ENCODE assay signal across 14 cellular contexts in the genomic region with DNA sequence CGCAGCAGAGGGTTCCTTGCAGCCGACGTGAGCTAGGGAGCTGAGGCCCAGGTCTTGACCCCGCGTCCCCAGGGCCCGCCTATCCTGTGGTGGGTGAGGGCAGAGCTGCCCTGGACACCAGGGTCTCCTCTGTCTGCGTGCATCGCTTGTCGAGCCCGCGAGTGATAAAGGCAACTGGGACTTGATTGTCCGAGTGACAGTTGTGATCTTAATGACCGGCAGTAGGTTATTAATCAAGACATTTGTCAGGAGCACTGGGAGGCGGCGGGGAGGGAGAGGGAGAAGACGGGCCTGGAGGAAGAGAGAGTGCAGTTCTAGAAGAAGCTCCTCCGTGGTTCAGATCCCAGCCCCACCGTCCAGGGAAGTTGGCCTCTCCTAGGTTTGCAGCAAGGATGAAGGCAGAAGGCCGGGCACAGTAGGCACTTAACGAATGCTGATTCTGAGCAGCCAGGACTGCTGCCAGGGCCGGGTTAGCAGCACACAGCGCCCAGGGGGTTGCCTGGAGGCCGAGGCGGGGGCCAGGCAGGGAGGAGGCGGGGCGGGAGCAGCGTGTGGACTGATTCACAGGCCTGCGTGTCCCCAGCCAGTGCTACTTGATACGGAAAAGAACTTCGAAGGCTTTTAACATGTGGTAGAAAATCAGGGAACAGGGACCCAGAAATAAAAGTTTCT. TPM values are rescaled to one million over a fixed set of nuclear protein-coding genes. Genes with fewer than 3 reads are reported as not detected.
DNase-seq lines count a peak whose midpoint lies in the region; ATAC-seq and TF ChIP-seq lines count a peak whose summit lies in the region.
"Had no signal": no experiment of that assay in that cellular context is flagged by ENCODE, and none has a peak within 500 bp of the region (broad histone marks: within the 10 kb centered on the region; RNA-seq: fewer than 3 reads in every experiment).

No MANE protein-coding gene starts in this region.

- H4K20me1 ChIP-seq in BLaER1 treated with 17β-estradiol and CSF1 and Interleukin-3, amounts not matched to agents 10 nM and 100 nM: peaks cover 73 to 95% (median 90%) of the 10 kb centered on the region in 11 experiments

- peak overlapping the region in 7 of 11 experiments; percentile 6 to 61 (median 38); a peak in 9 of 22 replicates for H3K27ac ChIP-seq in BLaER1 treated with 17β-estradiol and CSF1 and Interleukin-3, amounts not matched to agents 10 nM and 100 nM
- H3K27ac ChIP-seq in heart left ventricle: peak overlapping the region in 5 of 12 donors; percentile 3 to 81 (median 42)
- no peak overlapping the region for H3K27ac ChIP-seq in naive thymus-derived CD4-positive, alpha-beta T cell (ENCODE audit: low read depth, low read length)

- H3K27ac Mint-ChIP-seq in naive thymus-derived CD4-positive, alpha-beta T cell: no peak overlapping the region
- H3K27ac Mint-ChIP-seq: CD4-positive, alpha-beta T cell had no signal

- H3K4me2 ChIP-seq in BLaER1 treated with 17β-estradiol and CSF1 and Interleukin-3, amounts not matched to agents 10 nM and 100 nM: peak overlapping the region; percentile 74 to 93 (median 83)

- intact Hi-C loops in heart left ventricle (cut with DNase I): loop anchor here in 4 of 10 donors (10.0 kb wide), 6 partner anchors 117 to 487 kb away; a partner anchor contains a TSS
- intact Hi-C loops in naive thymus-derived CD4-positive, alpha-beta T cell (cut with micrococcal nuclease): no loop called here

- H3K9ac ChIP-seq in BLaER1 treated with 17β-estradiol and CSF1 and Interleukin-3, amounts not matched to agents 10 nM and 100 nM: peak overlapping the region in 8 of 11 experiments; percentile 1 to 67 (median 42); a peak in 11 of 22 replicates

- 70 to 78% (median 74%) methylated on average over 30 of the region's 30 CpGs for WGBS in heart left ventricle, 4 donors

- H3K36me3 Mint-ChIP-seq in naive thymus-derived CD4-positive, alpha-beta T cell: peaks cover 0 to 7% (median 0%) of the 10 kb centered on the region in 5 donors

- peaks cover 0 to 1% (median 0%) of the 10 kb centered on the region in 11 donors for H3K9me3 Mint-ChIP-seq in naive thymus-derived CD4-positive, alpha-beta T cell
- H3K9me3 Mint-ChIP-seq: CD4-positive, alpha-beta T cell; effector memory CD8-positive, alpha-beta T cell had no signal

- no peaks in the 10 kb centered on the region for H3K9me3 ChIP-seq in BLaER1 treated with 17β-estradiol and CSF1 and Interleukin-3, amounts not matched to agents 10 nM and 100 nM (replicated peaks in 1 of 11)
- H3K9me3 ChIP-seq in heart left ventricle: no peaks in the 10 kb centered on the region
- no peaks in the 10 kb centered on the region for H3K9me3 ChIP-seq in naive thymus-derived CD4-positive, alpha-beta T cell (ENCODE audit: control insufficient read depth in 2 of 3, low read length in 3 of 3)
- H3K9me3 ChIP-seq: HAP-1 had no signal

- POLR2A ChIA-PET in naive thymus-derived CD4-positive, alpha-beta T cell (lab: Charles Lee): no interaction called here

- no peak overlapping the region for H3K4me3 Mint-ChIP-seq in naive thymus-derived CD4-positive, alpha-beta T cell
- H3K4me3 Mint-ChIP-seq: CD4-positive, alpha-beta T cell; effector memory CD8-positive, alpha-beta T cell had no signal

- TF ChIP-seq POLR2A in heart left ventricle (IDR thresholded peaks at IDR 0.05): no peak

- peaks cover 0 to 6% (median 0%) of the 10 kb centered on the region in 11 experiments; a peak in 1 of 22 replicates for H3K36me3 ChIP-seq in BLaER1 treated with 17β-estradiol and CSF1 and Interleukin-3, amounts not matched to agents 10 nM and 100 nM
- H3K36me3 ChIP-seq in heart left ventricle: no peaks in the 10 kb centered on the region
- H3K36me3 ChIP-seq in naive thymus-derived CD4-positive, alpha-beta T cell (ENCODE audit: control insufficient read depth in 2 of 3, insufficient read depth in 3 of 3, low read length in 3 of 3): no peaks in the 10 kb centered on the region
- H3K36me3 ChIP-seq: HAP-1 had no signal

- H3K4me3 ChIP-seq in BLaER1 treated with 17β-estradiol and CSF1 and Interleukin-3, amounts not matched to agents 10 nM and 100 nM: no peak overlapping the region
- H3K4me3 ChIP-seq in heart left ventricle: no peak overlapping the region
- H3K4me3 ChIP-seq in naive thymus-derived CD4-positive, alpha-beta T cell (ENCODE audit: low read length): no peak overlapping the region
- H3K4me3 ChIP-seq: HAP-1 had no signal

- TF ChIP-seq CTCF in heart left ventricle (IDR thresholded peaks at IDR 0.05): no peak

- H3K4me1 ChIP-seq in BLaER1 treated with 17β-estradiol and CSF1 and Interleukin-3, amounts not matched to agents 10 nM and 100 nM: peaks cover 48 to 96% (median 93%) of the 10 kb centered on the region in 10 experiments
- peaks cover 0 to 33% (median 12%) of the 10 kb centered on the region in 12 donors for H3K4me1 ChIP-seq in heart left ventricle
- no peaks in the 10 kb centered on the region for H3K4me1 ChIP-seq in naive thymus-derived CD4-positive, alpha-beta T cell (ENCODE audit: control insufficient read depth in 2 of 2, insufficient read depth in 2 of 2, low read length in 2 of 2)

- ATAC-seq in heart left ventricle (peak; percentile 68 to 83 (median 81)), GM19395 (IDR thresholded peaks at IDR 0.05; ENCODE audit: unreplicated experiment) (no peak)
- no peak for ATAC-seq in naive thymus-derived CD4-positive, alpha-beta T cell
- ATAC-seq: effector memory CD8-positive, alpha-beta T cell; PC-3 had no signal

- CTCF ChIA-PET in naive thymus-derived CD4-positive, alpha-beta T cell (lab: Charles Lee): interaction anchor here (1.3 kb wide), 1 partner anchor 9 kb away, joined by 3 read pairs; no protein-coding TSS in a partner anchor

- peaks cover 0 to 20% (median 4%) of the 10 kb centered on the region in 7 donors for H3K4me1 Mint-ChIP-seq in naive thymus-derived CD4-positive, alpha-beta T cell

- peaks cover 0 to 28% (median 0%) of the 10 kb centered on the region in 11 experiments; a peak in 4 of 22 replicates for H3K27me3 ChIP-seq in BLaER1 treated with 17β-estradiol and CSF1 and Interleukin-3, amounts not matched to agents 10 nM and 100 nM
- H3K27me3 ChIP-seq in heart left ventricle: no peaks in the 10 kb centered on the region
- no peaks in the 10 kb centered on the region for H3K27me3 ChIP-seq in naive thymus-derived CD4-positive, alpha-beta T cell (ENCODE audit: control insufficient read depth in 2 of 2, insufficient read depth in 2 of 2, low read length in 2 of 2)

- H3K27me3 Mint-ChIP-seq in naive thymus-derived CD4-positive, alpha-beta T cell: no peaks in the 10 kb centered on the region
- H3K27me3 Mint-ChIP-seq: CD4-positive, alpha-beta T cell; effector memory CD8-positive, alpha-beta T cell had no signal

- DNase-seq in NCI-H82 (lab: John Stamatoyannopoulos, UW) (peak; percentile 67), heart left ventricle (peak in 4 of 5 donors; percentile 41 to 77 (median 66)), retina (peak; percentile 63), dermis blood vessel endothelial cell (no peak)
- DNase-seq in naive thymus-derived CD4-positive, alpha-beta T cell: no peak
- no peak for DNase-seq in activated CD8-positive, alpha-beta memory T cell treated with anti-CD3 and anti-CD28 coated beads, Interleukin-2, amount 50 U/mL, for 4 hours
- DNase-seq: CD4-positive, alpha-beta T cell; effector memory CD8-positive, alpha-beta T cell; NCI-H1930; PC-3; T1000 had no signal

RNA-seq across cellular contexts. Expression of a gene that starts 11.3 kb away (rescaled TPM):
- total RNA-seq in heart left ventricle: 10 to 100 TPM; 23.4 to 48.4 (median 38.5) TPM
- 10 to 100 TPM; 18.1 to 35.3 TPM for polyA plus RNA-seq in heart left ventricle
- total RNA-seq in naive thymus-derived CD4-positive, alpha-beta T cell: 10 to 100 TPM in 4 of 5 experiments, 1 to 10 TPM in 1; 8.7 to 69.2 (median 33.3) TPM
- under 1 TPM; 0.18 to 0.37 TPM for polyA plus RNA-seq in naive thymus-derived CD4-positive, alpha-beta T cell
- 27.5 and 28.8 TPM in 2 replicates for total RNA-seq in dermis blood vessel endothelial cell

Comparison
In these comparisons a context has a peak if more than half of its experiments do, and no peak if none do; other contexts are left out.
1. DNase-seq: peak in NCI-H82 (single experiment), heart left ventricle (4 of 5) and retina (single experiment); none in naive thymus-derived CD4-positive, alpha-beta T cell (0 of 9), dermis blood vessel endothelial cell (single experiment) and activated CD8-positive, alpha-beta memory T cell treated with anti-CD3 and anti-CD28 coated beads, Interleukin-2, amount 50 U/mL, for 4 hours (single experiment).
2. ATAC-seq: peak in heart left ventricle (4 of 4); none in naive thymus-derived CD4-positive, alpha-beta T cell (single experiment) and GM19395 (single experiment).